1 cellular context compared by ENCODE assay signal in the genomic region with DNA sequence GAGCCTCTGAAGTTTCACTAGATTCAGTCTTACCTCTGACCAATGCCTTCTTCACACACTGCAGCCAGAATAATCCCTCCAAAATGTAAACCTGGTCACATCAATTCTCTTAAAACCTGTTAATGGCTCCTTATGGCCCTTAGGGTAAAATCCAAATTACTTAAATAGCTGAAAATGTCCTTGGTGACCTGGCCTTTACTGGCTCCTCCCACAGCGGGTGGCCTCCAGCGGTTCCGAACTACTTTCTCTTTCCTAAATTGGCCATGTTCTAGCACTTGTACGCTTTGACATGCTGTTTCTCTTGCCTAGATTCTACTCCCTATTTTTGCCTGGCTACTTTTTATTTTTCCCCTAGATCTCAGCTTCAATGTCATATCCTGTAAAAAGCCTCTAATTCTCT.
TF ChIP-seq lines count a peak whose summit lies in the region.

No MANE protein-coding gene starts in this region.

TF ChIP-seq in K562, 482 proteins besides CTCF, POLR2A, EP300 and RAD21:
- TF ChIP-seq HMGN3 (IDR thresholded peaks at IDR 0.05; ENCODE audit: borderline replicate concordance, extremely low read depth, insufficient read length, low read depth, low read length), result no peak
- no peak for TF ChIP-seq POLR2H (tag; IDR thresholded peaks at IDR 0.05; ENCODE audit: low read depth)
- TF ChIP-seq, protein P1, sequence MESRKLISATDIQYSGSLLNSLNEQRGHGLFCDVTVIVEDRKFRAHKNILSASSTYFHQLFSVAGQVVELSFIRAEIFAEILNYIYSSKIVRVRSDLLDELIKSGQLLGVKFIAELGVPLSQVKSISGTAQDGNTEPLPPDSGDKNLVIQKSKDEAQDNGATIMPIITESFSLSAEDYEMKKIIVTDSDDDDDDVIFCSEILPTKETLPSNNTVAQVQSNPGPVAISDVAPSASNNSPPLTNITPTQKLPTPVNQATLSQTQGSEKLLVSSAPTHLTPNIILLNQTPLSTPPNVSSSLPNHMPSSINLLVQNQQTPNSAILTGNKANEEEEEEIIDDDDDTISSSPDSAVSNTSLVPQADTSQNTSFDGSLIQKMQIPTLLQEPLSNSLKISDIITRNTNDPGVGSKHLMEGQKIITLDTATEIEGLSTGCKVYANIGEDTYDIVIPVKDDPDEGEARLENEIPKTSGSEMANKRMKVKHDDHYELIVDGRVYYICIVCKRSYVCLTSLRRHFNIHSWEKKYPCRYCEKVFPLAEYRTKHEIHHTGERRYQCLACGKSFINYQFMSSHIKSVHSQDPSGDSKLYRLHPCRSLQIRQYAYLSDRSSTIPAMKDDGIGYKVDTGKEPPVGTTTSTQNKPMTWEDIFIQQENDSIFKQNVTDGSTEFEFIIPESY (CRISPR knock-in tag; IDR thresholded peaks at IDR 0.05), result 0 out of 2 replicates have a peak, but pooled peaks have one; percentile 18
TF ChIP-seq in K562: peak in this region for 1.
